8 cellular contexts compared by ENCODE assay signal in the genomic region with DNA sequence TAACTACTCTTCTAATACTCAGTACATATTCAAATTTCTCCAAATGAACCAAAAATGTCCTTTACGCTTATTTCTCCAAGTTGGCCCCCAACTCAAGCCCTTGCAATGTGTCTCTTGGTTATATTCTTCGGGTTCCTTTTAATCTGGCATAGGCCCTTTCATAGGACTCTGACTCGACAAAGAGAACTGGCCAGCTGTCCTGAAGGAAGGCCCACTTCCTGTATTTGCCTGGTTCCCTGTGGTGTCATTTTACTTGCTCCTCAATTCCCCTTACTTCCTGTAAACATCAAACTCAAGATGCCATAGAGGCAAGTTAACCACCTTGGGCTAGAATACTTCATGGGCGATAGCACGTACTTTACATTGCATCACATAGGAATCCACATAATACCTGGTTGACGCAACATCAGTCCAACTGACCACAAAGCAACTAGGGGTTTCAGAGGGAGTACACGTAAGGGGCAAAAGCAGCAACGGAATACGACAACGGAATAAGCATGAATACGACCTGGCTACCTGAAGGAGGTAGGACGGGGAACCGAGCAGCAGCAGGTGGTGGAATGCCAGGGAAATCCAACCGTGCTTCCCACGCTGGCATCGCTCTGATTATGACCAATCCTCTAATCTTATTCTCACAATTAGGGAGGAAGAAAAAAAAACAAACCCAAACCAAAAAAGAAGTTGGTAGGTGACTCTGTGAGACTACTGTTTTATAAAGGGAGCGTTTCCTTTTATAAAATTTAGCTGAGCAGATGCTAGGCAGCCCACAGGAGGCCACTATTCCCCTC. TPM values are rescaled to one million over a fixed set of nuclear protein-coding genes. Genes with fewer than 3 reads are reported as not detected.
DNase-seq lines count a peak whose midpoint lies in the region; ATAC-seq, FAIRE-seq and TF ChIP-seq lines count a peak whose summit lies in the region.

No MANE protein-coding gene starts in this region.

- H3K27ac Mint-ChIP-seq in dendritic cell treated with granulocyte-macrophage colony-stimulating factor and Interleukin-4, amounts not matched to agents 40 ng/mL and 50 ng/mL, for 4 days: peak overlapping the region; percentile 91

- in situ Hi-C loops in Panc1 (cut with HindIII; ENCODE audit: low pct_unique_long_range_greater_than_20kb, low sequenced_read_pairs): no loop called here

- H3K4me1 Mint-ChIP-seq in dendritic cell treated with granulocyte-macrophage colony-stimulating factor and Interleukin-4, amounts not matched to agents 40 ng/mL and 50 ng/mL, for 4 days (ENCODE audit: low read depth): peaks cover 25% of the 10 kb centered on the region

- peaks cover 27% of the 10 kb centered on the region for H3K9me3 Mint-ChIP-seq in dendritic cell treated with granulocyte-macrophage colony-stimulating factor and Interleukin-4, amounts not matched to agents 40 ng/mL and 50 ng/mL, for 4 days

- TF ChIP-seq CTCF in BE2C (IDR thresholded peaks at IDR 0.05; ENCODE audit: low read depth, low read length) (no peak), Panc1 (IDR thresholded peaks at IDR 0.05) (no peak)

- H3K36me3 ChIP-seq in BE2C (peaks cover 4% of the 10 kb centered on the region; the same call in 1 of the 2 replicates), Panc1 (ENCODE audit: control insufficient read depth, insufficient read depth, low read length) (peaks cover 9% of the 10 kb centered on the region; the same call in 1 of the 2 replicates), mucosa of rectum (ENCODE audit: control insufficient read depth in 2 of 2, insufficient read depth in 2 of 2, low read length in 2 of 2) (no peaks in the 10 kb centered on the region)

- peak overlapping the region; percentile 89 for H3K4me3 Mint-ChIP-seq in dendritic cell treated with granulocyte-macrophage colony-stimulating factor and Interleukin-4, amounts not matched to agents 40 ng/mL and 50 ng/mL, for 4 days

- POLR2A ChIA-PET in Panc1 (lab: Charles Lee): interaction anchor here (0.6 kb wide), 1 partner anchor 22 kb away, joined by 3 read pairs; no protein-coding TSS in a partner anchor

- CTCF ChIA-PET in Panc1 (lab: Charles Lee): interaction anchor here (0.5 to 1.6 kb wide), 8 partner anchors 10 to 1774 kb away, joined by 3 to 5 read pairs (median 3); no protein-coding TSS in a partner anchor

- H3K27ac ChIP-seq in Panc1 (ENCODE audit: low read length) (peak overlapping the region; percentile 99), mucosa of rectum (ENCODE audit: low read depth in 2 of 2, low read length in 2 of 2) (peak overlapping the region; percentile 34 to 41)

- H3K27me3 ChIP-seq in BE2C: no peaks in the 10 kb centered on the region
- H3K27me3 ChIP-seq in Panc1 (ENCODE audit: control insufficient read depth, insufficient read depth, low read length): no peaks in the 10 kb centered on the region
- no peaks in the 10 kb centered on the region for H3K27me3 ChIP-seq in mucosa of rectum (ENCODE audit: control insufficient read depth in 2 of 2, insufficient read depth in 2 of 2, low read length in 2 of 2)

- H3K4me1 ChIP-seq in BE2C (no peaks in the 10 kb centered on the region), Panc1 (ENCODE audit: control insufficient read depth, insufficient read depth, low read length) (peaks cover 12% of the 10 kb centered on the region), mucosa of rectum (ENCODE audit: control insufficient read depth in 2 of 2, insufficient read depth in 2 of 2, low read length in 2 of 2) (peaks cover 15 to 16% of the 10 kb centered on the region in 2 donors)

- FAIRE-seq in GM19239 (lab: Jason Lieb, UNC): peak; percentile 21

- H3K36me3 Mint-ChIP-seq in dendritic cell treated with granulocyte-macrophage colony-stimulating factor and Interleukin-4, amounts not matched to agents 40 ng/mL and 50 ng/mL, for 4 days (ENCODE audit: low read depth): peaks cover 5% of the 10 kb centered on the region

- TSS peak; percentile 90 for BruUV-seq in Panc1 (replicated peaks; lab: Mats Ljungman, UMichigan)

- no peak for DNase-seq in BE2C
- DNase-seq in GM19239 (ENCODE audit: insufficient read length, low spot score): no peak
- DNase-seq in Panc1 (ENCODE audit: low read depth, low spot score): no peak
- DNase-seq in NCI-H774 (lab: John Stamatoyannopoulos, UW): no peak

- H3K9me3 ChIP-seq in BE2C (no peaks in the 10 kb centered on the region), Panc1 (ENCODE audit: control insufficient read depth, insufficient read depth, low read depth, low read length) (peaks cover 8% of the 10 kb centered on the region; the same call in 1 of the 2 replicates), mucosa of rectum (ENCODE audit: control insufficient read depth in 2 of 2, low read length in 2 of 2) (peaks cover 0 to 2% of the 10 kb centered on the region in 2 donors)

- intact Hi-C loops in Panc1 (cut with micrococcal nuclease; ENCODE audit: unreplicated experiment): no loop called here
- intact Hi-C loops in dendritic cell treated with granulocyte-macrophage colony-stimulating factor and Interleukin-4, amounts not matched to agents 40 ng/mL and 50 ng/mL, for 4 days (cut with micrococcal nuclease): no loop called here

- 0 out of 2 replicates have a peak, but pooled peaks have one; percentile 4 for ATAC-seq in Panc1
- ATAC-seq in GM21526 (IDR thresholded peaks at IDR 0.05; ENCODE audit: low FRiP score, unreplicated experiment): no peak
- no peak for ATAC-seq in HG02623 (IDR thresholded peaks at IDR 0.05; ENCODE audit: unreplicated experiment)

- peak overlapping the region; percentile 51 for H3K4me3 ChIP-seq in BE2C (ENCODE audit: low read depth, low read length)
- H3K4me3 ChIP-seq in Panc1 (ENCODE audit: low read depth in 2 of 2, low read length in 2 of 2): peak overlapping the region; percentile 56 to 90
- H3K4me3 ChIP-seq in mucosa of rectum (ENCODE audit: low read length in 2 of 2): peak overlapping the region; percentile 62 to 71

- no peaks in the 10 kb centered on the region for H3K27me3 Mint-ChIP-seq in dendritic cell treated with granulocyte-macrophage colony-stimulating factor and Interleukin-4, amounts not matched to agents 40 ng/mL and 50 ng/mL, for 4 days

- H3K9ac ChIP-seq in mucosa of rectum (ENCODE audit: low read depth in 1 of 2, low read length in 2 of 2): peak overlapping the region; percentile 58 to 64

RNA-seq across cellular contexts. Expression of a gene that starts 0.8 kb away (rescaled TPM):
- 49.7 TPM for polyA plus RNA-seq in BE2C (2012; ENCODE audit: insufficient read depth, insufficient read length, low read depth)
- total RNA-seq in Panc1 (2021; ENCODE audit: unreplicated experiment): 62.5 TPM
- polyA plus RNA-seq in Panc1 (2012; ENCODE audit: insufficient read length): 57.4 TPM
